Comparison of ENCODE assay signal across 15 cellular contexts in the genomic region with DNA sequence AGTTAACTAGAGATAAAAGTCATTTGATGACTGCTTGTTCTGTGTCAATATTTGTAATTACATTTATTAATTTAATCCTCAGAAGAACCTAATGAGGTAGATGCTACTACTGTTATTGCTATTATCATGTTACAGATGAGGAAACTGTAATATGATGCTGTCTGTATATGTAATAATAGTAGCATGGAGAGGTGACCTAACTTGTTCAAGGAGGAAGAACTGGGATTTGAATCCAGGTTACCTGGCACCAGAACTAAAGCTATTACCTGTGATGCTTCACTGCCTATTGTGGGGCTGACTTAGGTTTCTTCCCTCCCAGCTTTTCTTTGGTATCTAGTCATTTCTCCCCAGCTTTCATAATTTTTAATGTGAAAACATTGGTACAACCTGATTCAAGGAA.
"Had no signal": no experiment of that assay in that cellular context is flagged by ENCODE, and none has a peak within 500 bp of the region (broad histone marks: within the 10 kb centered on the region; RNA-seq: fewer than 3 reads in every experiment).

No MANE protein-coding gene starts in this region.

- H3K36me3 ChIP-seq: right atrium auricular region, tibial artery, vagina had no signal

- ATAC-seq: naive thymus-derived CD4-positive, alpha-beta T cell had no signal

- DNase-seq: activated CD4-positive, CD25-positive, alpha-beta regulatory T cell; activated effector memory CD4-positive, alpha-beta T cell treated with Interleukin-2 at 50 U/mL for 16 hours; activated T-cell treated with anti-CD3 and anti-CD28 coated beads, Interleukin-2, amount 50 U/mL, for 24 hours; cortex of kidney; effector memory CD4-positive, alpha-beta T cell; left cardiac atrium; naive thymus-derived CD4-positive, alpha-beta T cell; small intestine; tibial artery had no signal

- H3K27ac ChIP-seq: right atrium auricular region, tibial artery, vagina had no signal

- FAIRE-seq: small intestine, TTC549 had no signal

- H3K27me3 ChIP-seq: right atrium auricular region, tibial artery, vagina had no signal

- H3K36me3 Mint-ChIP-seq: activated naive CD4-positive, alpha-beta T cell treated with anti-CD3 and anti-CD28 coated beads, Interleukin-2, amount 50 U/mL, for 24 hours; naive thymus-derived CD4-positive, alpha-beta T cell had no signal

- H3K9me3 Mint-ChIP-seq: activated naive CD4-positive, alpha-beta T cell treated with anti-CD3 and anti-CD28 coated beads, Interleukin-2, amount 50 U/mL, for 24 hours; activated T-cell treated with anti-CD3 and anti-CD28 coated beads, Interleukin-2, amount 50 U/mL, for 24 hours; central memory CD8-positive, alpha-beta T cell; naive thymus-derived CD4-positive, alpha-beta T cell had no signal

- H3K27ac Mint-ChIP-seq: activated naive CD4-positive, alpha-beta T cell treated with anti-CD3 and anti-CD28 coated beads, Interleukin-2, amount 50 U/mL, for 24 hours; activated T-cell treated with anti-CD3 and anti-CD28 coated beads, Interleukin-2, amount 50 U/mL, for 24 hours had no signal

- H3K4me3 ChIP-seq: lung, right atrium auricular region, tibial artery, vagina had no signal

- H3K27me3 Mint-ChIP-seq: activated naive CD4-positive, alpha-beta T cell treated with anti-CD3 and anti-CD28 coated beads, Interleukin-2, amount 50 U/mL, for 24 hours; activated T-cell treated with anti-CD3 and anti-CD28 coated beads, Interleukin-2, amount 50 U/mL, for 24 hours; central memory CD8-positive, alpha-beta T cell; naive thymus-derived CD4-positive, alpha-beta T cell had no signal

- H3K4me3 Mint-ChIP-seq: activated naive CD4-positive, alpha-beta T cell treated with anti-CD3 and anti-CD28 coated beads, Interleukin-2, amount 50 U/mL, for 24 hours; activated T-cell treated with anti-CD3 and anti-CD28 coated beads, Interleukin-2, amount 50 U/mL, for 24 hours; central memory CD8-positive, alpha-beta T cell; naive thymus-derived CD4-positive, alpha-beta T cell had no signal
